In genomic region chr17:12865769-12866168, GRCh38 we compare ENCODE assay signal across 19 cellular contexts.
DNase-seq lines count a peak whose midpoint lies in the region; ATAC-seq, FAIRE-seq and TF ChIP-seq lines count a peak whose summit lies in the region.
"Had no signal": no experiment of that assay in that cellular context is flagged by ENCODE, and none has a peak within 500 bp of the region (broad histone marks: within the 10 kb centered on the region; RNA-seq: fewer than 3 reads in every experiment).

No MANE protein-coding gene starts in this region.

- H3K4me3 ChIP-seq in OCI-LY3 (ENCODE audit: low read length), result peak overlapping the region; percentile 48
- no peak overlapping the region for H3K4me3 ChIP-seq in SK-N-SH (ENCODE audit: low read depth in 2 of 2, low read length in 1 of 2)
- H3K4me3 ChIP-seq: BLaER1 treated with 17β-estradiol and CSF1 and Interleukin-3, amounts not matched to agents 10 nM and 100 nM; GM23248; HAP-1 had no signal

- H3K4me1 ChIP-seq in OCI-LY3 (ENCODE audit: low read length) (peaks cover 23% of the 10 kb centered on the region), SK-N-SH (ENCODE audit: control insufficient read depth in 1 of 2, insufficient read depth in 2 of 2, low read depth in 1 of 2, low read length in 1 of 2) (no peaks in the 10 kb centered on the region)
- H3K4me1 ChIP-seq: HAP-1 had no signal

- no peak for TF ChIP-seq EP300 in SK-N-SH (IDR thresholded peaks at IDR 0.05; ENCODE audit: borderline replicate concordance in 1 of 2, low read depth in 1 of 2, low read length in 1 of 2)

- FAIRE-seq in GM12891 (lab: Jason Lieb, UNC) (no peak), HTR-8/SVneo (lab: Jason Lieb, UNC) (no peak)
- FAIRE-seq: HepG2 had no signal

- H3K9me2 ChIP-seq in SK-N-SH, result no peaks in the 10 kb centered on the region

- H3F3A ChIP-seq in SK-N-SH (replicated peaks; ENCODE audit: insufficient read depth), result no peaks in the 10 kb centered on the region

- peak overlapping the region; percentile 70 for H3K4me2 ChIP-seq in OCI-LY3 (ENCODE audit: low read length)
- no peak overlapping the region for H3K4me2 ChIP-seq in SK-N-SH
- H3K4me2 ChIP-seq: BLaER1 treated with 17β-estradiol and CSF1 and Interleukin-3, amounts not matched to agents 10 nM and 100 nM had no signal

- H3K27me3 ChIP-seq in OCI-LY3 (ENCODE audit: low read depth, low read length) (no peaks in the 10 kb centered on the region), SK-N-SH (ENCODE audit: insufficient read depth) (no peaks in the 10 kb centered on the region)
- H3K27me3 ChIP-seq: BLaER1 treated with 17β-estradiol and CSF1 and Interleukin-3, amounts not matched to agents 10 nM and 100 nM had no signal

- H2AFZ ChIP-seq in OCI-LY3 (ENCODE audit: low read depth, low read length) (no peak overlapping the region), SK-N-SH (ENCODE audit: low read depth) (no peak overlapping the region)
- H2AFZ ChIP-seq: GM23248 had no signal

- TF ChIP-seq CTCF in OCI-LY3 (IDR thresholded peaks at IDR 0.05; ENCODE audit: low read depth, low read length) (no peak), SK-N-SH (IDR thresholded peaks at IDR 0.05) (no peak)

- POLR2A ChIA-PET in SK-N-SH (lab: Yijun Ruan, JAX), result no interaction called here

- no peaks in the 10 kb centered on the region for H3K9me3 ChIP-seq in OCI-LY3 (ENCODE audit: insufficient read depth, low read length)
- H3K9me3 ChIP-seq in SK-N-SH, result no peaks in the 10 kb centered on the region
- H3K9me3 ChIP-seq: HAP-1 had no signal

- H4K20me1 ChIP-seq in OCI-LY3 (ENCODE audit: insufficient read depth, low read length) (no peaks in the 10 kb centered on the region), SK-N-SH (ENCODE audit: insufficient read depth) (no peaks in the 10 kb centered on the region)
- H4K20me1 ChIP-seq: BLaER1 treated with 17β-estradiol and CSF1 and Interleukin-3, amounts not matched to agents 10 nM and 100 nM had no signal

- DNase-seq in GM12891 (ENCODE audit: insufficient read length, low spot score), result no peak
- DNase-seq in HTR-8/SVneo (ENCODE audit: insufficient read length, low spot score), result no peak
- DNase-seq in SK-N-SH, result no peak
- DNase-seq: CD4-positive, CD25-positive, alpha-beta regulatory T cell; CD8-positive, alpha-beta memory T cell; COR-L47; DMS 273 treated with DMSO at 0.1 percent for 48 hours; DMS53; DND-41; EL; GM23248; Kasumi-1; KBM-7 had no signal

- H3K36me3 ChIP-seq in OCI-LY3 (replicated peaks; ENCODE audit: low read depth, low read length), result peaks cover 2% of the 10 kb centered on the region
- H3K36me3 ChIP-seq in SK-N-SH (replicated peaks in 1 of 2; ENCODE audit: control insufficient read depth in 1 of 2, insufficient read depth in 2 of 2, low read length in 1 of 2), result no peaks in the 10 kb centered on the region
- H3K36me3 ChIP-seq: BLaER1 treated with 17β-estradiol and CSF1 and Interleukin-3, amounts not matched to agents 10 nM and 100 nM; HAP-1 had no signal

- peak overlapping the region; percentile 31 for H3K9ac ChIP-seq in OCI-LY3 (ENCODE audit: low read length)
- H3K9ac ChIP-seq in SK-N-SH, result no peak overlapping the region
- H3K9ac ChIP-seq: BLaER1 treated with 17β-estradiol and CSF1 and Interleukin-3, amounts not matched to agents 10 nM and 100 nM; GM23248 had no signal

- TF ChIP-seq RAD21 in SK-N-SH (IDR thresholded peaks at IDR 0.05; ENCODE audit: low read length), result no peak

- peaks cover 4% of the 10 kb centered on the region; the same call in 1 of the 2 replicates for H3K79me2 ChIP-seq in OCI-LY3 (ENCODE audit: low read length)
- no peaks in the 10 kb centered on the region for H3K79me2 ChIP-seq in SK-N-SH (ENCODE audit: insufficient read depth)

- ATAC-seq in HG02870 (IDR thresholded peaks at IDR 0.05; ENCODE audit: unreplicated experiment), result peak; percentile 42
- no peak for ATAC-seq in HG03378 (IDR thresholded peaks at IDR 0.05; ENCODE audit: unreplicated experiment)
- ATAC-seq: HepG2 had no signal

- TF ChIP-seq POLR2A in GM12891 (IDR thresholded peaks at IDR 0.05; ENCODE audit: low read depth, low read length), result no peak

- WGBS in SK-N-SH (ENCODE audit: low lambda C conversion rate), result 48% methylated on average over 3 of the region's 3 CpGs

- CTCF ChIA-PET in SK-N-SH (lab: Yijun Ruan, JAX), result no interaction called here

- peak overlapping the region; percentile 67; the same call in 1 of the 2 replicates for H3K27ac ChIP-seq in OCI-LY3 (ENCODE audit: low read length)
- H3K27ac ChIP-seq in SK-N-SH (ENCODE audit: low read depth in 2 of 2, low read length in 1 of 2), result no peak overlapping the region
- H3K27ac ChIP-seq: BLaER1 treated with 17β-estradiol and CSF1 and Interleukin-3, amounts not matched to agents 10 nM and 100 nM; GM23248 had no signal

TF ChIP-seq in GM12891, 5 proteins besides CTCF, POLR2A, EP300 and RAD21:
- TF ChIP-seq TAF1 (IDR thresholded peaks at IDR 0.05; ENCODE audit: low read depth, low read length) (no peak), SPI1 (IDR thresholded peaks at IDR 0.05; ENCODE audit: low read depth, low read length) (peak; percentile 60)

TF ChIP-seq in SK-N-SH, 30 proteins besides CTCF, POLR2A, EP300 and RAD21:
- TF ChIP-seq JUND (IDR thresholded peaks at IDR 0.05) (no peak), TCF12 (IDR thresholded peaks at IDR 0.05) (no peak), MEF2A (IDR thresholded peaks at IDR 0.05; ENCODE audit: borderline replicate concordance, low read depth) (no peak), POLR2AphosphoS5 (IDR thresholded peaks at IDR 0.05; ENCODE audit: low read depth, low read length) (no peak), FOSL2 (IDR thresholded peaks at IDR 0.05; ENCODE audit: borderline replicate concordance, low read depth) (no peak), EZH2phosphoT487 (IDR thresholded peaks at IDR 0.05; ENCODE audit: borderline replicate concordance, low read depth) (no peak), REST (IDR thresholded peaks at IDR 0.05; ENCODE audit: low read depth, low read length) (no peak), GABPA (IDR thresholded peaks at IDR 0.05; ENCODE audit: low read depth) (no peak)
